ENCODE assay signal across 1 cellular context in genomic region chr11:117197516-117198456, GRCh38.
TF ChIP-seq lines count a peak whose summit lies in the region.

No MANE protein-coding gene starts in this region.

TF ChIP-seq in GM12878, 131 proteins besides CTCF, POLR2A, EP300 and RAD21:
- TF ChIP-seq FOXK2 (IDR thresholded peaks at IDR 0.05), result no peak
- TF ChIP-seq, protein P1, sequence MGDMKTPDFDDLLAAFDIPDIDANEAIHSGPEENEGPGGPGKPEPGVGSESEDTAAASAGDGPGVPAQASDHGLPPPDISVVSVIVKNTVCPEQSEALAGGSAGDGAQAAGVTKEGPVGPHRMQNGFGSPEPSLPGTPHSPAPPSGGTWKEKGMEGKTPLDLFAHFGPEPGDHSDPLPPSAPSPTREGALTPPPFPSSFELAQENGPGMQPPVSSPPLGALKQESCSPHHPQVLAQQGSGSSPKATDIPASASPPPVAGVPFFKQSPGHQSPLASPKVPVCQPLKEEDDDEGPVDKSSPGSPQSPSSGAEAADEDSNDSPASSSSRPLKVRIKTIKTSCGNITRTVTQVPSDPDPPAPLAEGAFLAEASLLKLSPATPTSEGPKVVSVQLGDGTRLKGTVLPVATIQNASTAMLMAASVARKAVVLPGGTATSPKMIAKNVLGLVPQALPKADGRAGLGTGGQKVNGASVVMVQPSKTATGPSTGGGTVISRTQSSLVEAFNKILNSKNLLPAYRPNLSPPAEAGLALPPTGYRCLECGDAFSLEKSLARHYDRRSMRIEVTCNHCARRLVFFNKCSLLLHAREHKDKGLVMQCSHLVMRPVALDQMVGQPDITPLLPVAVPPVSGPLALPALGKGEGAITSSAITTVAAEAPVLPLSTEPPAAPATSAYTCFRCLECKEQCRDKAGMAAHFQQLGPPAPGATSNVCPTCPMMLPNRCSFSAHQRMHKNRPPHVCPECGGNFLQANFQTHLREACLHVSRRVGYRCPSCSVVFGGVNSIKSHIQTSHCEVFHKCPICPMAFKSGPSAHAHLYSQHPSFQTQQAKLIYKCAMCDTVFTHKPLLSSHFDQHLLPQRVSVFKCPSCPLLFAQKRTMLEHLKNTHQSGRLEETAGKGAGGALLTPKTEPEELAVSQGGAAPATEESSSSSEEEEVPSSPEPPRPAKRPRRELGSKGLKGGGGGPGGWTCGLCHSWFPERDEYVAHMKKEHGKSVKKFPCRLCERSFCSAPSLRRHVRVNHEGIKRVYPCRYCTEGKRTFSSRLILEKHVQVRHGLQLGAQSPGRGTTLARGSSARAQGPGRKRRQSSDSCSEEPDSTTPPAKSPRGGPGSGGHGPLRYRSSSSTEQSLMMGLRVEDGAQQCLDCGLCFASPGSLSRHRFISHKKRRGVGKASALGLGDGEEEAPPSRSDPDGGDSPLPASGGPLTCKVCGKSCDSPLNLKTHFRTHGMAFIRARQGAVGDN (IDR thresholded peaks at IDR 0.05), result no peak
- no peak for TF ChIP-seq DPF2 (IDR thresholded peaks at IDR 0.05)
- no peak for TF ChIP-seq RUNX3 (IDR thresholded peaks at IDR 0.05; ENCODE audit: low read length)
- no peak for TF ChIP-seq RFX5 (IDR thresholded peaks at IDR 0.05; ENCODE audit: low read depth, low read length)
- TF ChIP-seq CHD1 (IDR thresholded peaks at IDR 0.05; ENCODE audit: low read depth, low read length), result no peak
- TF ChIP-seq ZZZ3 (IDR thresholded peaks at IDR 0.05; ENCODE audit: control insufficient read depth, insufficient read length, low read depth), result no peak
- TF ChIP-seq EZH2 (IDR thresholded peaks at IDR 0.05; ENCODE audit: borderline replicate concordance, control insufficient read depth, low read depth, low read length), result no peak
- no peak for TF ChIP-seq ESRRA (IDR thresholded peaks at IDR 0.05; ENCODE audit: low read length)
- no peak for TF ChIP-seq ZSCAN29 (IDR thresholded peaks at IDR 0.05)
- TF ChIP-seq, protein P2, sequence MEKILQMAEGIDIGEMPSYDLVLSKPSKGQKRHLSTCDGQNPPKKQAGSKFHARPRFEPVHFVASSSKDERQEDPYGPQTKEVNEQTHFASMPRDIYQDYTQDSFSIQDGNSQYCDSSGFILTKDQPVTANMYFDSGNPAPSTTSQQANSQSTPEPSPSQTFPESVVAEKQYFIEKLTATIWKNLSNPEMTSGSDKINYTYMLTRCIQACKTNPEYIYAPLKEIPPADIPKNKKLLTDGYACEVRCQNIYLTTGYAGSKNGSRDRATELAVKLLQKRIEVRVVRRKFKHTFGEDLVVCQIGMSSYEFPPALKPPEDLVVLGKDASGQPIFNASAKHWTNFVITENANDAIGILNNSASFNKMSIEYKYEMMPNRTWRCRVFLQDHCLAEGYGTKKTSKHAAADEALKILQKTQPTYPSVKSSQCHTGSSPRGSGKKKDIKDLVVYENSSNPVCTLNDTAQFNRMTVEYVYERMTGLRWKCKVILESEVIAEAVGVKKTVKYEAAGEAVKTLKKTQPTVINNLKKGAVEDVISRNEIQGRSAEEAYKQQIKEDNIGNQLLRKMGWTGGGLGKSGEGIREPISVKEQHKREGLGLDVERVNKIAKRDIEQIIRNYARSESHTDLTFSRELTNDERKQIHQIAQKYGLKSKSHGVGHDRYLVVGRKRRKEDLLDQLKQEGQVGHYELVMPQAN (conservative IDR thresholded peaks at IDR 0.05), result no peak
- TF ChIP-seq PAX8 (IDR thresholded peaks at IDR 0.05), result no peak
- TF ChIP-seq EGR1 (IDR thresholded peaks at IDR 0.05; ENCODE audit: borderline replicate concordance in 1 of 2, low read depth in 2 of 2, low read length in 2 of 2), result no peak
